ENCODE assay signal across 24 cellular contexts in genomic region chr15:39869251-39869650, GRCh38. TPM values are rescaled to one million over a fixed set of nuclear protein-coding genes. Genes with fewer than 3 reads are reported as not detected.
DNase-seq lines count a peak whose midpoint lies in the region; ATAC-seq and TF ChIP-seq lines count a peak whose summit lies in the region.
"Had no signal": no experiment of that assay in that cellular context is flagged by ENCODE, and none has a peak within 500 bp of the region (broad histone marks: within the 10 kb centered on the region; RNA-seq: fewer than 3 reads in every experiment).

No MANE protein-coding gene starts in this region.

- no peak for TF ChIP-seq CTCF in spleen (IDR thresholded peaks at IDR 0.05 in 8 of 11, conservative IDR thresholded peaks at IDR 0.05 in 3 of 11)

- no peaks in the 10 kb centered on the region for H3K36me3 Mint-ChIP-seq in natural killer cell treated with Interleukin-12 subunit alpha and Interleukin-12 subunit beta and Interleukin-15 and Interleukin-18, amount 100 ng/mL, for 72 hours
- H3K36me3 Mint-ChIP-seq: activated naive CD4-positive, alpha-beta T cell treated with anti-CD3 and anti-CD28 coated beads, Interleukin-2, amount 10 ng/mL, durations not matched to agents 7 days and 5 days; neural progenitor cell; stimulated activated effector memory CD8-positive, alpha-beta T cell treated with anti-CD3 and anti-CD28 coated beads, Interleukin-12 subunit alpha, Interleukin-12 subunit beta, amount 100 ng/mL, for 72 hours had no signal

- H3K4me3 Mint-ChIP-seq in natural killer cell treated with Interleukin-12 subunit alpha and Interleukin-12 subunit beta and Interleukin-15 and Interleukin-18, amount 100 ng/mL, for 72 hours, result no peak overlapping the region
- H3K4me3 Mint-ChIP-seq: activated CD4-positive, alpha-beta T cell treated with anti-CD3 and anti-CD28 coated beads for 36 hours; activated naive CD4-positive, alpha-beta T cell treated with anti-CD3 and anti-CD28 coated beads, Interleukin-2, amount 10 ng/mL, durations not matched to agents 7 days and 5 days; activated T-cell treated with anti-CD3 and anti-CD28 coated beads, Interleukin-2, amount 50 U/mL, for 24 hours; neural progenitor cell; stimulated activated effector memory CD8-positive, alpha-beta T cell treated with anti-CD3 and anti-CD28 coated beads, Interleukin-12 subunit alpha, Interleukin-12 subunit beta, amount 100 ng/mL, for 72 hours had no signal

- no peak overlapping the region for H3K4me3 ChIP-seq in MG63
- H3K4me3 ChIP-seq in spleen, result no peak overlapping the region
- H3K4me3 ChIP-seq: colonic mucosa, lung, neural progenitor cell, uterus had no signal

- H3K27me3 ChIP-seq in MG63 (no peaks in the 10 kb centered on the region), spleen (replicated peaks in 1 of 7) (no peaks in the 10 kb centered on the region)
- H3K27me3 ChIP-seq: colonic mucosa, neural progenitor cell, uterus had no signal

- H3K27ac Mint-ChIP-seq in natural killer cell treated with Interleukin-12 subunit alpha and Interleukin-12 subunit beta and Interleukin-15 and Interleukin-18, amount 100 ng/mL, for 72 hours, result no peak overlapping the region
- H3K27ac Mint-ChIP-seq: activated CD4-positive, alpha-beta T cell treated with anti-CD3 and anti-CD28 coated beads for 36 hours; activated naive CD4-positive, alpha-beta T cell treated with anti-CD3 and anti-CD28 coated beads, Interleukin-2, amount 10 ng/mL, durations not matched to agents 7 days and 5 days; activated T-cell treated with anti-CD3 and anti-CD28 coated beads, Interleukin-2, amount 50 U/mL, for 24 hours; neural progenitor cell; stimulated activated effector memory CD8-positive, alpha-beta T cell treated with anti-CD3 and anti-CD28 coated beads, Interleukin-12 subunit alpha, Interleukin-12 subunit beta, amount 100 ng/mL, for 72 hours had no signal

- H3K4me1 ChIP-seq in spleen, result peaks cover 0 to 5% (median 0%) of the 10 kb centered on the region in 6 donors
- H3K4me1 ChIP-seq: colonic mucosa, uterus had no signal

- H3K27ac ChIP-seq in spleen, result no peak overlapping the region
- H3K27ac ChIP-seq: colonic mucosa, KMS-11, neural progenitor cell, uterus had no signal

- peaks cover 34 to 45% of the 10 kb centered on the region in 2 donors for H3K27me3 Mint-ChIP-seq in natural killer cell treated with Interleukin-12 subunit alpha and Interleukin-12 subunit beta and Interleukin-15 and Interleukin-18, amount 100 ng/mL, for 72 hours

- no peaks in the 10 kb centered on the region for H3K9me3 Mint-ChIP-seq in natural killer cell treated with Interleukin-12 subunit alpha and Interleukin-12 subunit beta and Interleukin-15 and Interleukin-18, amount 100 ng/mL, for 72 hours
- H3K9me3 Mint-ChIP-seq: activated naive CD4-positive, alpha-beta T cell treated with anti-CD3 and anti-CD28 coated beads, Interleukin-2, amount 10 ng/mL, durations not matched to agents 7 days and 5 days; activated T-cell treated with anti-CD3 and anti-CD28 coated beads, Interleukin-2, amount 50 U/mL, for 24 hours; neural progenitor cell; stimulated activated effector memory CD8-positive, alpha-beta T cell treated with anti-CD3 and anti-CD28 coated beads, Interleukin-12 subunit alpha, Interleukin-12 subunit beta, amount 100 ng/mL, for 72 hours had no signal

- 23 to 51% (median 34%) methylated on average over 4 of the region's 4 CpGs for WGBS in spleen, 5 donors

- H3K9me3 ChIP-seq in MG63 (no peaks in the 10 kb centered on the region), spleen (no peaks in the 10 kb centered on the region)
- H3K9me3 ChIP-seq: colonic mucosa, uterus had no signal

- H3K4me1 Mint-ChIP-seq in natural killer cell treated with Interleukin-12 subunit alpha and Interleukin-12 subunit beta and Interleukin-15 and Interleukin-18, amount 100 ng/mL, for 72 hours (ENCODE audit: low read depth in 2 of 2), result no peaks in the 10 kb centered on the region
- H3K4me1 Mint-ChIP-seq: activated naive CD4-positive, alpha-beta T cell treated with anti-CD3 and anti-CD28 coated beads, Interleukin-2, amount 10 ng/mL, durations not matched to agents 7 days and 5 days; stimulated activated effector memory CD8-positive, alpha-beta T cell treated with anti-CD3 and anti-CD28 coated beads, Interleukin-12 subunit alpha, Interleukin-12 subunit beta, amount 100 ng/mL, for 72 hours had no signal

- TF ChIP-seq POLR2A in spleen (IDR thresholded peaks at IDR 0.05), result no peak

- intact Hi-C loops in spleen (cut with DNase I; ENCODE audit: low total_unique reads), result no loop called here

- DNase-seq in NCI-H82 (lab: John Stamatoyannopoulos, UW), result peak; percentile 6
- no peak for DNase-seq in NCI-H82 treated with DMSO at 0.1 percent for 48 hours (lab: John Stamatoyannopoulos, UW; ENCODE audit: unreplicated experiment)
- DNase-seq in NCI-H1417 (lab: John Stamatoyannopoulos, UW), result peak; percentile 38 to 86 (median 81)
- DNase-seq in NCI-H345 treated with DMSO at 0.1 percent for 48 hours (lab: John Stamatoyannopoulos, UW; ENCODE audit: unreplicated experiment), result peak; percentile 31
- DNase-seq in left kidney (ENCODE audit: low read depth, low spot score), result peak; percentile 30
- DNase-seq in MG63, result no peak
- DNase-seq in natural killer cell treated with Interleukin-12 subunit alpha and Interleukin-12 subunit beta and Interleukin-15 and Interleukin-18, amount 100 ng/mL, for 72 hours (ENCODE audit: low spot score), result no peak
- no peak for DNase-seq in spleen
- DNase-seq: activated CD4-positive, alpha-beta T cell treated with anti-CD3 and anti-CD28 coated beads for 36 hours; activated CD8-positive, alpha-beta memory T cell treated with anti-CD3 and anti-CD28 coated beads for 24 hours; activated naive CD4-positive, alpha-beta T cell treated with anti-CD3 and anti-CD28 coated beads, Interleukin-2, amount 10 ng/mL, durations not matched to agents 7 days and 5 days; activated T-cell treated with anti-CD3 and anti-CD28 coated beads, Interleukin-2, amount 50 U/mL, for 24 hours; amygdala; Calu3; colonic mucosa; HCEC 1CT; NCI-H526 treated with DMSO at 0.1 percent for 48 hours; stimulated activated CD4-positive, alpha-beta T cell treated with anti-CD3 and anti-CD28 coated beads, Interleukin-2, amount 100 ng/mL, for 24 hours; T-helper 1 cell; uterus had no signal

- ATAC-seq in natural killer cell treated with Interleukin-12 subunit alpha and Interleukin-12 subunit beta and Interleukin-15 and Interleukin-18, amount 100 ng/mL, for 72 hours, result no peak
- ATAC-seq: activated CD4-positive, alpha-beta T cell treated with anti-CD3 and anti-CD28 coated beads for 36 hours; stimulated activated effector memory CD8-positive, alpha-beta T cell treated with anti-CD3 and anti-CD28 coated beads, Interleukin-12 subunit alpha, Interleukin-12 subunit beta, amount 100 ng/mL, for 72 hours had no signal

- H3K36me3 ChIP-seq in MG63 (peaks cover 3% of the 10 kb centered on the region), spleen (no peaks in the 10 kb centered on the region)
- H3K36me3 ChIP-seq: colonic mucosa, neural progenitor cell, uterus had no signal

RNA-seq across cellular contexts. Expression of gene GPR176, which starts 50.8 kb away (rescaled TPM):
- total RNA-seq in MG63 (2014; rRNA removed; shearing (Covaris generic); ENCODE audit: low replicate concordance), result 58.3 and 59.6 TPM in 2 replicates
- under 1 TPM; 0.07 to 0.14 TPM for total RNA-seq in natural killer cell treated with Interleukin-12 subunit alpha and Interleukin-12 subunit beta and Interleukin-15 and Interleukin-18, amount 100 ng/mL, for 72 hours
- total RNA-seq in spleen, result 10 to 100 TPM in 1 of 7 donors, 1 to 10 TPM in 6; 3.2 to 12.8 (median 6.6) TPM
- 1 to 10 TPM; 2.7 to 4.6 (median 4.0) TPM for polyA plus RNA-seq in spleen

Comparison
In these comparisons a context has a peak if more than half of its experiments do, and no peak if none do; other contexts are left out.
1. DNase-seq: peak in NCI-H82 (single experiment), NCI-H1417 (3 of 3), NCI-H345 treated with DMSO at 0.1 percent for 48 hours (single experiment) and left kidney (single experiment); none in NCI-H82 treated with DMSO at 0.1 percent for 48 hours (single experiment), MG63 (single experiment), natural killer cell treated with Interleukin-12 subunit alpha and Interleukin-12 subunit beta and Interleukin-15 and Interleukin-18, amount 100 ng/mL, for 72 hours (single experiment) and spleen (single experiment).